Comparison of ENCODE assay signal across 8 cellular contexts in the genomic region with DNA sequence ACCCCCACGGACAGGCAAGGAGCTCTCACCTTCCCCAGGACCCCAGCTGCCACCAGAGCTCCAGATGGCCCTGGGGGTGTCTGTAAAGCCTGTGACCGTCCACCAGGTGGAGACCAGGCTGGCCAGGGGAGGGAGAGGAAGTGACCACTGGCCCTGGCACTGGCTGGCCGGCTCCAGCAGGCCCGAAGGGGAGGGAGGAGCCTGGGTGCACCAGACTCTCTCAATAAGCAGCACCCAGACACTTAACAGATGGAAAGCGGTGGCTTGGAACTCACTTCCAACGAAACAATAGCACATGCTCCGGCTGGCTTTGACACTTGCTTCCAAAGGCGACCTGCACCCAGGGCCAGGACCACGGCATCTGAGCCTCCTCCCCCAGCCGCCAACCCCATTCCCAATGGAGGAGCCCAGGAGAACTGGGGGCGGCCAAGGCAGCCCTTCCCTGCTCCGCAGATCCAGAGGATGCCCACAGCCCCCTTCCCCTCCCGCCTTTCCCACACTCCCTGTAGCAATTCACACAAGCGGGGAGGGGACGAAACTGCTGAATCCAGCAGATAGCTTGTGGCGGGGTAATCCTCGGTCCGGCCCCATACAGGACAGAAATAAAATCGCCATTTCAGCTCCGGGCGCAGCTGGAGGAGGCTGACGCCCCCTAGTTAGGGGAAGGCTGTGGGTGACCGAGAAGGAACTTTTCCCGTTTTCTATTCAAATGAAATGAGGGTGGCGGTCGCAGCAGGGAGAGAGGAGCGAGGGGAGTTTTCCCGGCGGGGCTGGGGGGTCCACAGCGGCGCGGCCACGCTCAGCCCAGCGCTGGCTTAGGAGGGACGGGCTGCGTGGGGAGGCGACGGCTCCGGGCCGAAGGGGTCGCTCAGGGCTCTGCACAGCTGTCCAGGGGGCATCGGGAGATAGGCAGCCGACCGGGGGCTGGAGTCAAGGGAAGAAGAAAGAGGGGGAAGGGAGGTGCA. TPM values are rescaled to one million over a fixed set of nuclear protein-coding genes. Genes with fewer than 3 reads are reported as not detected.
DNase-seq lines count a peak whose midpoint lies in the region; ATAC-seq and TF ChIP-seq lines count a peak whose summit lies in the region.

No MANE protein-coding gene starts in this region.

- H3K9me2 ChIP-seq in Karpas-422 (replicated peaks; ENCODE audit: insufficient read depth, low read length) = no peaks in the 10 kb centered on the region

- H3K27ac ChIP-seq in caudate nucleus (ENCODE audit: low read depth, low read length) (peak overlapping the region; percentile 78), smooth muscle cell (ENCODE audit: low read depth) (no peak overlapping the region), Karpas-422 (ENCODE audit: low read length) (no peak overlapping the region)

- H2AFZ ChIP-seq in smooth muscle cell (ENCODE audit: low read depth) = peak overlapping the region; percentile 85
- no peak overlapping the region for H2AFZ ChIP-seq in Karpas-422 (ENCODE audit: low read length)

- H3K9ac ChIP-seq in smooth muscle cell (ENCODE audit: low read depth) (no peak overlapping the region), Karpas-422 (ENCODE audit: low read length) (no peak overlapping the region)

- H3K27me3 ChIP-seq in kidney epithelial cell (ENCODE audit: control insufficient read depth, insufficient read depth, low read length) (peaks cover 65% of the 10 kb centered on the region), smooth muscle cell (ENCODE audit: low read depth) (no peaks in the 10 kb centered on the region), Karpas-422 (ENCODE audit: low read length) (no peaks in the 10 kb centered on the region)

- peak overlapping the region; percentile 8 for H3K4me3 ChIP-seq in kidney epithelial cell (ENCODE audit: low read depth, low read length)
- H3K4me3 ChIP-seq in smooth muscle cell = peak overlapping the region; percentile 88
- no peak overlapping the region for H3K4me3 ChIP-seq in Karpas-422 (ENCODE audit: low read length)

- H3K4me2 ChIP-seq in smooth muscle cell = peak overlapping the region; percentile 97
- H3K4me2 ChIP-seq in Karpas-422 (ENCODE audit: low read depth, low read length, poor library complexity, severe bottlenecking) = no peak overlapping the region

- peaks cover 3% of the 10 kb centered on the region for H3K79me2 ChIP-seq in smooth muscle cell (ENCODE audit: low read depth)
- no peaks in the 10 kb centered on the region for H3K79me2 ChIP-seq in Karpas-422 (ENCODE audit: low read length)

- ATAC-seq in GM19023 (IDR thresholded peaks at IDR 0.05; ENCODE audit: unreplicated experiment) = no peak

- H3K36me3 ChIP-seq in kidney epithelial cell (ENCODE audit: control insufficient read depth, insufficient read depth, low read length) (no peaks in the 10 kb centered on the region), smooth muscle cell (ENCODE audit: low read depth) (no peaks in the 10 kb centered on the region), Karpas-422 (ENCODE audit: insufficient read depth, low read length) (no peaks in the 10 kb centered on the region)

- H3K9me3 ChIP-seq in smooth muscle cell (replicated peaks; ENCODE audit: low read depth) (no peaks in the 10 kb centered on the region), Karpas-422 (ENCODE audit: low read length) (no peaks in the 10 kb centered on the region)

- no peaks in the 10 kb centered on the region for H3F3A ChIP-seq in smooth muscle cell (ENCODE audit: low read depth)

- DNase-seq in Daoy (ENCODE audit: low read depth) (peak; percentile 59), NCI-H2227 treated with DMSO at 0.1 percent for 48 hours (lab: John Stamatoyannopoulos, UW) (peak; percentile 57), caudate nucleus (lab: John Stamatoyannopoulos, UW) (peak in 45 of 61 donors; percentile 23 to 90 (median 52)), kidney epithelial cell (ENCODE audit: low read depth) (no peak), smooth muscle cell (lab: John Stamatoyannopoulos, UW; ENCODE audit: unreplicated experiment) (no peak), activated gamma-delta T cell (lab: John Stamatoyannopoulos, UW) (no peak), Karpas-422 (no peak)

- H4K20me1 ChIP-seq in smooth muscle cell (ENCODE audit: low read depth) (peaks cover 34% of the 10 kb centered on the region), Karpas-422 (ENCODE audit: insufficient read depth, low read depth, low read length) (no peaks in the 10 kb centered on the region)

- TF ChIP-seq CTCF in kidney epithelial cell (IDR thresholded peaks at IDR 0.05; ENCODE audit: insufficient read depth, low read length, poor library complexity, severe bottlenecking) = peak; percentile 64
- peak; percentile 30 for TF ChIP-seq CTCF in smooth muscle cell (IDR thresholded peaks at IDR 0.05; ENCODE audit: borderline replicate concordance, insufficient read depth, poor library complexity, severe bottlenecking)

- H3K4me1 ChIP-seq in smooth muscle cell (ENCODE audit: low read depth) = peaks cover 16% of the 10 kb centered on the region
- peaks cover 4% of the 10 kb centered on the region for H3K4me1 ChIP-seq in Karpas-422 (ENCODE audit: low read length)

- WGBS in smooth muscle cell (ENCODE audit: low lambda C conversion rate) = 6% methylated on average over 35 of the region's 44 CpGs

RNA-seq across cellular contexts. Expression of gene PDE9A, which starts 0.6 kb away (rescaled TPM):
- 0.17 TPM in 1 of 2 replicates, not detected in the other for total RNA-seq in Daoy (2014; rRNA removed; shearing (Covaris generic))
- total RNA-seq in kidney epithelial cell (3.9 and 4.2 TPM in 2 replicates), smooth muscle cell (9.6 and 12.3 TPM in 2 replicates)
- polyA plus RNA-seq in smooth muscle cell = 4.3 and 7.3 TPM in 2 replicates
- total RNA-seq in Karpas-422 (2014; rRNA removed; shearing (Covaris generic); ENCODE audit: low replicate concordance) = not detected in 2 replicates

Comparison
In these comparisons a context has a peak if more than half of its experiments do, and no peak if none do; other contexts are left out.
1. DNase-seq: peak in Daoy (single experiment), NCI-H2227 treated with DMSO at 0.1 percent for 48 hours (single experiment) and caudate nucleus (45 of 61); none in kidney epithelial cell (single experiment), smooth muscle cell (single experiment), activated gamma-delta T cell (single experiment) and Karpas-422 (single experiment).